3 cellular contexts compared by ENCODE assay signal in the genomic region with DNA sequence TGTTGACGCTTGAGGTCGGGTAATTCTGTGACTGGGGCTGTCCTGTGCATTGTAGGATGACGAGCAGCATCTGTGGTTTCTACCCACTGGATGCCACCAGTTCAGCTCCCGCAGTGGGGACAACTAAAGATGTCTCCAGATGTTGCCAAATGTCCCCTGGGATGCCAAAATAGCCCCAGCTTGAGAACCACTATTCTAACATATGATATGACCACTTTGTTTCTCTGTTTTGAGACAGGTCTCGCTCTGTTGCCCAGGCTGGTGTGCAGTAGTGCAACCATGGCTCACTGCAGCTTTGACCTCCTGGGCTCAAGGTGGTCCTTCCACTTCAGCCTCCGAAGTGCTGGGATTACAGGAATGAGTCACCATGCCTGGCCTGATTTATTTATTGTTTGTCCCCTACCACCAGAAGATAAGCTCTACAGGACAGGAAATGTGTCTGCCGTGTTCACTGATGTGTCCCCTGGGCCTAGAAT.
TF ChIP-seq lines count a peak whose summit lies in the region.

No MANE protein-coding gene starts in this region.

TF ChIP-seq in GM12891, 5 proteins besides CTCF, POLR2A, EP300 and RAD21:
- no peak for TF ChIP-seq SPI1 (IDR thresholded peaks at IDR 0.05; ENCODE audit: low read depth, low read length)
- TF ChIP-seq PAX5 (IDR thresholded peaks at IDR 0.05; ENCODE audit: insufficient read depth, low read length, severe bottlenecking), result peak; percentile 91
TF ChIP-seq in GM12891: peak in this region for 1.

TF ChIP-seq in K562, 482 proteins besides CTCF, POLR2A, EP300 and RAD21 (continues in another document):
- TF ChIP-seq FOXA3 (CRISPR knock-in tag; conservative IDR thresholded peaks at IDR 0.05 in 1 of 2, IDR thresholded peaks at IDR 0.05 in 1 of 2) (no peak), E2F3 (CRISPR knock-in tag; IDR thresholded peaks at IDR 0.05) (no peak), MCM2 (IDR thresholded peaks at IDR 0.05; ENCODE audit: low read depth) (no peak), DPF2 (IDR thresholded peaks at IDR 0.05) (peak; percentile 52), TFAM (CRISPR knock-in tag; conservative IDR thresholded peaks at IDR 0.05) (no peak), ZNF124 (CRISPR knock-in tag; IDR thresholded peaks at IDR 0.05) (no peak), POLR2G (IDR thresholded peaks at IDR 0.05; ENCODE audit: low read depth, low read length) (no peak), KLF16 (IDR thresholded peaks at IDR 0.05) (no peak), TSC22D4 (tag; IDR thresholded peaks at IDR 0.05) (no peak), CBFA2T3 (IDR thresholded peaks at IDR 0.05) (peak; percentile 47; the same call in 1 of the 2 replicates), JUND (IDR thresholded peaks at IDR 0.05; ENCODE audit: borderline replicate concordance, low read depth, low read length) (peak; percentile 75; the same call in 1 of the 2 replicates), JUND (tag; IDR thresholded peaks at IDR 0.05; ENCODE audit: borderline replicate concordance, low read depth, low read length) (peak; percentile 49; the same call in 1 of the 3 replicates), MYC (IDR thresholded peaks at IDR 0.05; ENCODE audit: low read depth, low read length) (no peak), MYC (CRISPR knock-in tag; IDR thresholded peaks at IDR 0.05; ENCODE audit: borderline replicate concordance, low read depth) (no peak), U2AF1 (optimal IDR thresholded peaks at IDR 0.05; ENCODE audit: low read depth, low read length) (no peak), COPS2 (conservative IDR thresholded peaks at IDR 0.05) (no peak), RFX7 (CRISPR knock-in tag; IDR thresholded peaks at IDR 0.05) (no peak), ZNF324 (CRISPR knock-in tag; IDR thresholded peaks at IDR 0.05) (no peak), NCOA2 (IDR thresholded peaks at IDR 0.05; ENCODE audit: partially characterized antibody in 2 of 2) (no peak), FOXK2 (conservative IDR thresholded peaks at IDR 0.05 in 1 of 2, IDR thresholded peaks at IDR 0.05 in 1 of 2; ENCODE audit: low read depth in 2 of 2) (no peak), KDM1A (IDR thresholded peaks at IDR 0.05) (peak; percentile 86 to 87), ZNF311 (CRISPR knock-in tag; IDR thresholded peaks at IDR 0.05) (no peak), HNRNPL (IDR thresholded peaks at IDR 0.05; ENCODE audit: low read depth, low read length) (no peak), SMAD3 (CRISPR knock-in tag; conservative IDR thresholded peaks at IDR 0.05) (no peak)
- TF ChIP-seq, protein P1, sequence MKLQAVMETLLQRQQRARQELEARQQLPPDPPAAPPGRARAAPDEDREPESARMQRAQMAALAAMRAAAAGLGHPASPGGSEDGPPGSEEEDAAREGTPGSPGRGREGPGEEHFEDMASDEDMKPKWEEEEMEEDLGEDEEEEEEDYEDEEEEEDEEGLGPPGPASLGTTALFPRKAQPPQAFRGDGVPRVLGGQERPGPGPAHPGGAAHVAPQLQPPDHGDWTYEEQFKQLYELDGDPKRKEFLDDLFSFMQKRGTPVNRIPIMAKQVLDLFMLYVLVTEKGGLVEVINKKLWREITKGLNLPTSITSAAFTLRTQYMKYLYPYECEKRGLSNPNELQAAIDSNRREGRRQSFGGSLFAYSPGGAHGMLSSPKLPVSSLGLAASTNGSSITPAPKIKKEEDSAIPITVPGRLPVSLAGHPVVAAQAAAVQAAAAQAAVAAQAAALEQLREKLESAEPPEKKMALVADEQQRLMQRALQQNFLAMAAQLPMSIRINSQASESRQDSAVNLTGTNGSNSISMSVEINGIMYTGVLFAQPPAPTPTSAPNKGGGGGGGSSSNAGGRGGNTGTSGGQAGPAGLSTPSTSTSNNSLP (IDR thresholded peaks at IDR 0.05; ENCODE audit: borderline replicate concordance, low read depth, low read length), result no peak
- TF ChIP-seq, protein P2, sequence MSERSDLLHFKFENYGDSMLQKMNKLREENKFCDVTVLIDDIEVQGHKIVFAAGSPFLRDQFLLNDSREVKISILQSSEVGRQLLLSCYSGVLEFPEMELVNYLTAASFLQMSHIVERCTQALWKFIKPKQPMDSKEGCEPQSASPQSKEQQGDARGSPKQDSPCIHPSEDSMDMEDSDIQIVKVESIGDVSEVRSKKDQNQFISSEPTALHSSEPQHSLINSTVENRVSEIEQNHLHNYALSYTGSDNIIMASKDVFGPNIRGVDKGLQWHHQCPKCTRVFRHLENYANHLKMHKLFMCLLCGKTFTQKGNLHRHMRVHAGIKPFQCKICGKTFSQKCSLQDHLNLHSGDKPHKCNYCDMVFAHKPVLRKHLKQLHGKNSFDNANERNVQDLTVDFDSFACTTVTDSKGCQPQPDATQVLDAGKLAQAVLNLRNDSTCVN (CRISPR knock-in tag; IDR thresholded peaks at IDR 0.05), result no peak
- TF ChIP-seq, protein P3, sequence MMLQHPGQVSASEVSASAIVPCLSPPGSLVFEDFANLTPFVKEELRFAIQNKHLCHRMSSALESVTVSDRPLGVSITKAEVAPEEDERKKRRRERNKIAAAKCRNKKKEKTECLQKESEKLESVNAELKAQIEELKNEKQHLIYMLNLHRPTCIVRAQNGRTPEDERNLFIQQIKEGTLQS (IDR thresholded peaks at IDR 0.05), result peak; percentile 71
- TF ChIP-seq, protein P3 (CRISPR knock-in tag; conservative IDR thresholded peaks at IDR 0.05), result no peak
- TF ChIP-seq, protein P4, sequence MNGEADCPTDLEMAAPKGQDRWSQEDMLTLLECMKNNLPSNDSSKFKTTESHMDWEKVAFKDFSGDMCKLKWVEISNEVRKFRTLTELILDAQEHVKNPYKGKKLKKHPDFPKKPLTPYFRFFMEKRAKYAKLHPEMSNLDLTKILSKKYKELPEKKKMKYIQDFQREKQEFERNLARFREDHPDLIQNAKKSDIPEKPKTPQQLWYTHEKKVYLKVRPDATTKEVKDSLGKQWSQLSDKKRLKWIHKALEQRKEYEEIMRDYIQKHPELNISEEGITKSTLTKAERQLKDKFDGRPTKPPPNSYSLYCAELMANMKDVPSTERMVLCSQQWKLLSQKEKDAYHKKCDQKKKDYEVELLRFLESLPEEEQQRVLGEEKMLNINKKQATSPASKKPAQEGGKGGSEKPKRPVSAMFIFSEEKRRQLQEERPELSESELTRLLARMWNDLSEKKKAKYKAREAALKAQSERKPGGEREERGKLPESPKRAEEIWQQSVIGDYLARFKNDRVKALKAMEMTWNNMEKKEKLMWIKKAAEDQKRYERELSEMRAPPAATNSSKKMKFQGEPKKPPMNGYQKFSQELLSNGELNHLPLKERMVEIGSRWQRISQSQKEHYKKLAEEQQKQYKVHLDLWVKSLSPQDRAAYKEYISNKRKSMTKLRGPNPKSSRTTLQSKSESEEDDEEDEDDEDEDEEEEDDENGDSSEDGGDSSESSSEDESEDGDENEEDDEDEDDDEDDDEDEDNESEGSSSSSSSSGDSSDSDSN (IDR thresholded peaks at IDR 0.05; ENCODE audit: borderline replicate concordance in 1 of 2, low read depth in 2 of 2, low read length in 2 of 2), result no peak

TF ChIP-seq in SK-N-SH treated with all-trans-retinoic acid at 6 μM for 48 hours, 23 proteins besides CTCF, POLR2A, EP300 and RAD21:
- TF ChIP-seq, protein P5, sequence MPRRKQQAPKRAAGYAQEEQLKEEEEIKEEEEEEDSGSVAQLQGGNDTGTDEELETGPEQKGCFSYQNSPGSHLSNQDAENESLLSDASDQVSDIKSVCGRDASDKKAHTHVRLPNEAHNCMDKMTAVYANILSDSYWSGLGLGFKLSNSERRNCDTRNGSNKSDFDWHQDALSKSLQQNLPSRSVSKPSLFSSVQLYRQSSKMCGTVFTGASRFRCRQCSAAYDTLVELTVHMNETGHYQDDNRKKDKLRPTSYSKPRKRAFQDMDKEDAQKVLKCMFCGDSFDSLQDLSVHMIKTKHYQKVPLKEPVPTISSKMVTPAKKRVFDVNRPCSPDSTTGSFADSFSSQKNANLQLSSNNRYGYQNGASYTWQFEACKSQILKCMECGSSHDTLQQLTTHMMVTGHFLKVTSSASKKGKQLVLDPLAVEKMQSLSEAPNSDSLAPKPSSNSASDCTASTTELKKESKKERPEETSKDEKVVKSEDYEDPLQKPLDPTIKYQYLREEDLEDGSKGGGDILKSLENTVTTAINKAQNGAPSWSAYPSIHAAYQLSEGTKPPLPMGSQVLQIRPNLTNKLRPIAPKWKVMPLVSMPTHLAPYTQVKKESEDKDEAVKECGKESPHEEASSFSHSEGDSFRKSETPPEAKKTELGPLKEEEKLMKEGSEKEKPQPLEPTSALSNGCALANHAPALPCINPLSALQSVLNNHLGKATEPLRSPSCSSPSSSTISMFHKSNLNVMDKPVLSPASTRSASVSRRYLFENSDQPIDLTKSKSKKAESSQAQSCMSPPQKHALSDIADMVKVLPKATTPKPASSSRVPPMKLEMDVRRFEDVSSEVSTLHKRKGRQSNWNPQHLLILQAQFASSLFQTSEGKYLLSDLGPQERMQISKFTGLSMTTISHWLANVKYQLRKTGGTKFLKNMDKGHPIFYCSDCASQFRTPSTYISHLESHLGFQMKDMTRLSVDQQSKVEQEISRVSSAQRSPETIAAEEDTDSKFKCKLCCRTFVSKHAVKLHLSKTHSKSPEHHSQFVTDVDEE (CRISPR knock-in tag; IDR thresholded peaks at IDR 0.05), result no peak
- no peak for TF ChIP-seq GLIS3 (CRISPR knock-in tag; IDR thresholded peaks at IDR 0.05)
- no peak for TF ChIP-seq ZNF565 (CRISPR knock-in tag; conservative IDR thresholded peaks at IDR 0.05; ENCODE audit: low read depth)
- no peak for TF ChIP-seq ZFP30 (CRISPR knock-in tag; IDR thresholded peaks at IDR 0.05)
- TF ChIP-seq, protein P6, sequence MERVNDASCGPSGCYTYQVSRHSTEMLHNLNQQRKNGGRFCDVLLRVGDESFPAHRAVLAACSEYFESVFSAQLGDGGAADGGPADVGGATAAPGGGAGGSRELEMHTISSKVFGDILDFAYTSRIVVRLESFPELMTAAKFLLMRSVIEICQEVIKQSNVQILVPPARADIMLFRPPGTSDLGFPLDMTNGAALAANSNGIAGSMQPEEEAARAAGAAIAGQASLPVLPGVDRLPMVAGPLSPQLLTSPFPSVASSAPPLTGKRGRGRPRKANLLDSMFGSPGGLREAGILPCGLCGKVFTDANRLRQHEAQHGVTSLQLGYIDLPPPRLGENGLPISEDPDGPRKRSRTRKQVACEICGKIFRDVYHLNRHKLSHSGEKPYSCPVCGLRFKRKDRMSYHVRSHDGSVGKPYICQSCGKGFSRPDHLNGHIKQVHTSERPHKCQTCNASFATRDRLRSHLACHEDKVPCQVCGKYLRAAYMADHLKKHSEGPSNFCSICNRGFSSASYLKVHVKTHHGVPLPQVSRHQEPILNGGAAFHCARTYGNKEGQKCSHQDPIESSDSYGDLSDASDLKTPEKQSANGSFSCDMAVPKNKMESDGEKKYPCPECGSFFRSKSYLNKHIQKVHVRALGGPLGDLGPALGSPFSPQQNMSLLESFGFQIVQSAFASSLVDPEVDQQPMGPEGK (CRISPR knock-in tag; IDR thresholded peaks at IDR 0.05; ENCODE audit: borderline replicate concordance), result no peak
- no peak for TF ChIP-seq TCF4 (CRISPR knock-in tag; IDR thresholded peaks at IDR 0.05; ENCODE audit: borderline replicate concordance)
- TF ChIP-seq TOX (CRISPR knock-in tag; IDR thresholded peaks at IDR 0.05; ENCODE audit: borderline replicate concordance), result no peak
- no peak for TF ChIP-seq OSR1 (CRISPR knock-in tag; IDR thresholded peaks at IDR 0.05)
- TF ChIP-seq, protein P7, sequence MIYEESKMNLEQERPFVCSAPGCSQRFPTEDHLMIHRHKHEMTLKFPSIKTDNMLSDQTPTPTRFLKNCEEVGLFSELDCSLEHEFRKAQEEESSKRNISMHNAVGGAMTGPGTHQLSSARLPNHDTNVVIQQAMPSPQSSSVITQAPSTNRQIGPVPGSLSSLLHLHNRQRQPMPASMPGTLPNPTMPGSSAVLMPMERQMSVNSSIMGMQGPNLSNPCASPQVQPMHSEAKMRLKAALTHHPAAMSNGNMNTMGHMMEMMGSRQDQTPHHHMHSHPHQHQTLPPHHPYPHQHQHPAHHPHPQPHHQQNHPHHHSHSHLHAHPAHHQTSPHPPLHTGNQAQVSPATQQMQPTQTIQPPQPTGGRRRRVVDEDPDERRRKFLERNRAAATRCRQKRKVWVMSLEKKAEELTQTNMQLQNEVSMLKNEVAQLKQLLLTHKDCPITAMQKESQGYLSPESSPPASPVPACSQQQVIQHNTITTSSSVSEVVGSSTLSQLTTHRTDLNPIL (CRISPR knock-in tag; IDR thresholded peaks at IDR 0.05; ENCODE audit: low read depth), result no peak
- TF ChIP-seq RARB (CRISPR knock-in tag; IDR thresholded peaks at IDR 0.05), result no peak
- TF ChIP-seq ARNTL (CRISPR knock-in tag; IDR thresholded peaks at IDR 0.05; ENCODE audit: borderline replicate concordance, low read depth), result no peak
- TF ChIP-seq, protein P8, sequence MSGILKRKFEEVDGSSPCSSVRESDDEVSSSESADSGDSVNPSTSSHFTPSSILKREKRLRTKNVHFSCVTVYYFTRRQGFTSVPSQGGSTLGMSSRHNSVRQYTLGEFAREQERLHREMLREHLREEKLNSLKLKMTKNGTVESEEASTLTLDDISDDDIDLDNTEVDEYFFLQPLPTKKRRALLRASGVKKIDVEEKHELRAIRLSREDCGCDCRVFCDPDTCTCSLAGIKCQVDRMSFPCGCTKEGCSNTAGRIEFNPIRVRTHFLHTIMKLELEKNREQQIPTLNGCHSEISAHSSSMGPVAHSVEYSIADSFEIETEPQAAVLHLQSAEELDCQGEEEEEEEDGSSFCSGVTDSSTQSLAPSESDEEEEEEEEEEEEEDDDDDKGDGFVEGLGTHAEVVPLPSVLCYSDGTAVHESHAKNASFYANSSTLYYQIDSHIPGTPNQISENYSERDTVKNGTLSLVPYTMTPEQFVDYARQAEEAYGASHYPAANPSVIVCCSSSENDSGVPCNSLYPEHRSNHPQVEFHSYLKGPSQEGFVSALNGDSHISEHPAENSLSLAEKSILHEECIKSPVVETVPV (CRISPR knock-in tag; IDR thresholded peaks at IDR 0.05), result no peak
- TF ChIP-seq ZC3H10 (CRISPR knock-in tag; IDR thresholded peaks at IDR 0.05), result no peak
- no peak for TF ChIP-seq ZNF70 (CRISPR knock-in tag; IDR thresholded peaks at IDR 0.05)
- no peak for TF ChIP-seq PPARA (CRISPR knock-in tag; IDR thresholded peaks at IDR 0.05; ENCODE audit: borderline replicate concordance)
- TF ChIP-seq, protein P9, sequence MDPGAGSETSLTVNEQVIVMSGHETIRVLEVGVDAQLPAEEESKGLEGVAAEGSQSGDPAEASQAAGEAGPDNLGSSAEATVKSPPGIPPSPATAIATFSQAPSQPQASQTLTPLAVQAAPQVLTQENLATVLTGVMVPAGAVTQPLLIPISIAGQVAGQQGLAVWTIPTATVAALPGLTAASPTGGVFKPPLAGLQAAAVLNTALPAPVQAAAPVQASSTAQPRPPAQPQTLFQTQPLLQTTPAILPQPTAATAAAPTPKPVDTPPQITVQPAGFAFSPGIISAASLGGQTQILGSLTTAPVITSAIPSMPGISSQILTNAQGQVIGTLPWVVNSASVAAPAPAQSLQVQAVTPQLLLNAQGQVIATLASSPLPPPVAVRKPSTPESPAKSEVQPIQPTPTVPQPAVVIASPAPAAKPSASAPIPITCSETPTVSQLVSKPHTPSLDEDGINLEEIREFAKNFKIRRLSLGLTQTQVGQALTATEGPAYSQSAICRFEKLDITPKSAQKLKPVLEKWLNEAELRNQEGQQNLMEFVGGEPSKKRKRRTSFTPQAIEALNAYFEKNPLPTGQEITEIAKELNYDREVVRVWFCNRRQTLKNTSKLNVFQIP (CRISPR knock-in tag; IDR thresholded peaks at IDR 0.05; ENCODE audit: borderline replicate concordance, low read depth), result no peak
- TF ChIP-seq ESRRG (CRISPR knock-in tag; IDR thresholded peaks at IDR 0.05), result no peak
- no peak for TF ChIP-seq ISL1 (CRISPR knock-in tag; IDR thresholded peaks at IDR 0.05)
